ENCODE assay signal across 20 cellular contexts in the genomic region with DNA sequence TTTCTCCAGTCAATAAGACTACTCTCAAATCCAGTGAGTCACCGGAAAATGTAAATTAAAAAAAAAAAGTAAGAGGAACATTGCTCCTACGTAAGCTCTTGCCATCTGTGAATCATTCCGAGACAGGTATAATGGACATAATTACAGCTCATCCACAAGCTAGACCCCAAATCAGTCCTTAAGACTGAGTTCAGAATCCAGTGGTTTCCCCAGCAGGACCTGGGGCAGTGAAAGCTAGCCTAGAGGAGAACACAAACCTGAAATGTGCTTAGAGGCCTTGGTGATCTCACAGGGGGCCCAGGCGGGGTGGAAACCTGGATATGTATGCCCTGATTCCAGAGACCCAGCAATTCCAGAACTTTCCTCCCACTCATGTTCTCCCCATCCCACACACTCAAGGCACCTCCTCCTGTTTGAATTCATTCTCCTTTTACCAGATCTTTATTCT.
DNase-seq lines count a peak whose midpoint lies in the region; ATAC-seq and TF ChIP-seq lines count a peak whose summit lies in the region.
"Had no signal": no experiment of that assay in that cellular context is flagged by ENCODE, and none has a peak within 500 bp of the region (broad histone marks: within the 10 kb centered on the region; RNA-seq: fewer than 3 reads in every experiment).

No MANE protein-coding gene starts in this region.

- H3K4me3 ChIP-seq in fibroblast of mammary gland (ENCODE audit: control insufficient read depth, low read depth, low read length) = no peak overlapping the region
- no peak overlapping the region for H3K4me3 ChIP-seq in tibial artery
- H3K4me3 ChIP-seq: BLaER1, GM23248, MG63, right lobe of liver had no signal

- peaks cover 5% of the 10 kb centered on the region for H3K27me3 Mint-ChIP-seq in activated T-cell treated with anti-CD3 and anti-CD28 coated beads, Interleukin-2, amount 50 U/mL, for 4 hours (ENCODE audit: low read depth)
- H3K27me3 Mint-ChIP-seq: activated B cell treated with CpG ODN at 0.5 μM for 24 hours; activated CD8-positive, alpha-beta memory T cell treated with anti-CD3 and anti-CD28 coated beads, Interleukin-2, amount 10 ng/mL, durations not matched to agents 7 days and 5 days had no signal

- DNase-seq in HPDE6-E6E7 (ENCODE audit: extremely low spot score) = peak; percentile 73
- peak; percentile 70 for DNase-seq in fibroblast of mammary gland (ENCODE audit: low read depth)
- peak; percentile 30 for DNase-seq in superior temporal gyrus (ENCODE audit: extremely low spot score)
- DNase-seq in activated T-cell treated with anti-CD3 and anti-CD28 coated beads, Interleukin-2, amount 50 U/mL, for 4 hours = no peak
- no peak for DNase-seq in tibial artery
- DNase-seq: activated B cell treated with CpG ODN at 0.5 μM for 24 hours; activated CD8-positive, alpha-beta memory T cell treated with anti-CD3 and anti-CD28 coated beads, Interleukin-2, amount 10 ng/mL, durations not matched to agents 7 days and 5 days; DMS153; GM23248; MG63; NCI-H187 treated with DMSO at 0.1 percent for 48 hours; NCI-H526; right lobe of liver; stimulated activated CD4-positive, alpha-beta T cell treated with anti-CD3 and anti-CD28 coated beads, Interleukin-2, amount 100 ng/mL, for 24 hours had no signal

- H3K27ac ChIP-seq in tibial artery = no peak overlapping the region
- H3K27ac ChIP-seq: BLaER1, GM23248, right lobe of liver had no signal

- no peaks in the 10 kb centered on the region for H3K36me3 Mint-ChIP-seq in activated T-cell treated with anti-CD3 and anti-CD28 coated beads, Interleukin-2, amount 50 U/mL, for 4 hours (ENCODE audit: insufficient read depth)
- H3K36me3 Mint-ChIP-seq: activated CD8-positive, alpha-beta memory T cell treated with anti-CD3 and anti-CD28 coated beads, Interleukin-2, amount 10 ng/mL, durations not matched to agents 7 days and 5 days; brain; memory B cell had no signal

- H3K9me3 ChIP-seq in tibial artery = no peaks in the 10 kb centered on the region
- H3K9me3 ChIP-seq: MG63, right lobe of liver had no signal

- intact Hi-C loops in tibial artery (cut with DNase I; ENCODE audit: low total_unique reads) = no loop called here

- no peaks in the 10 kb centered on the region for H3K36me3 ChIP-seq in tibial artery
- H3K36me3 ChIP-seq: BLaER1, MG63, right lobe of liver had no signal

- H3K4me1 Mint-ChIP-seq in activated T-cell treated with anti-CD3 and anti-CD28 coated beads, Interleukin-2, amount 50 U/mL, for 4 hours (ENCODE audit: low read depth) = no peaks in the 10 kb centered on the region
- H3K4me1 Mint-ChIP-seq: activated B cell treated with CpG ODN at 0.5 μM for 24 hours; activated CD8-positive, alpha-beta memory T cell treated with anti-CD3 and anti-CD28 coated beads, Interleukin-2, amount 10 ng/mL, durations not matched to agents 7 days and 5 days; brain had no signal

- no peaks in the 10 kb centered on the region for H3K9me3 Mint-ChIP-seq in activated T-cell treated with anti-CD3 and anti-CD28 coated beads, Interleukin-2, amount 50 U/mL, for 4 hours
- H3K9me3 Mint-ChIP-seq: activated B cell treated with CpG ODN at 0.5 μM for 24 hours had no signal

- TF ChIP-seq CTCF in fibroblast of mammary gland (conservative IDR thresholded peaks at IDR 0.05; ENCODE audit: control insufficient read depth, insufficient read depth, low read depth, low read length) (no peak), tibial artery (IDR thresholded peaks at IDR 0.05) (no peak)

- peaks cover 0 to 53% (median 31%) of the 10 kb centered on the region in 4 donors for H3K4me1 ChIP-seq in tibial artery
- H3K4me1 ChIP-seq: BLaER1, right lobe of liver had no signal

- H3K27me3 ChIP-seq in tibial artery = no peaks in the 10 kb centered on the region
- H3K27me3 ChIP-seq: BLaER1, MG63, right lobe of liver had no signal

- ATAC-seq in SK-N-SH treated with all-trans-retinoic acid at 6 μM for 48 hours (peak; percentile 22; the same call in 2 of the 3 replicates), GM21786 (IDR thresholded peaks at IDR 0.05; ENCODE audit: unreplicated experiment) (no peak)
- no peak for ATAC-seq in activated T-cell treated with anti-CD3 and anti-CD28 coated beads, Interleukin-2, amount 50 U/mL, for 4 hours
- ATAC-seq: activated CD8-positive, alpha-beta memory T cell treated with anti-CD3 and anti-CD28 coated beads, Interleukin-2, amount 10 ng/mL, durations not matched to agents 7 days and 5 days; Panc1; right lobe of liver had no signal

- H3K4me3 Mint-ChIP-seq in activated T-cell treated with anti-CD3 and anti-CD28 coated beads, Interleukin-2, amount 50 U/mL, for 4 hours = no peak overlapping the region
- H3K4me3 Mint-ChIP-seq: activated B cell treated with CpG ODN at 0.5 μM for 24 hours; activated CD8-positive, alpha-beta memory T cell treated with anti-CD3 and anti-CD28 coated beads, Interleukin-2, amount 10 ng/mL, durations not matched to agents 7 days and 5 days; brain; memory B cell had no signal

TF ChIP-seq in SK-N-SH treated with all-trans-retinoic acid at 6 μM for 48 hours, 23 proteins besides CTCF, POLR2A, EP300 and RAD21:
- TF ChIP-seq, protein P1, sequence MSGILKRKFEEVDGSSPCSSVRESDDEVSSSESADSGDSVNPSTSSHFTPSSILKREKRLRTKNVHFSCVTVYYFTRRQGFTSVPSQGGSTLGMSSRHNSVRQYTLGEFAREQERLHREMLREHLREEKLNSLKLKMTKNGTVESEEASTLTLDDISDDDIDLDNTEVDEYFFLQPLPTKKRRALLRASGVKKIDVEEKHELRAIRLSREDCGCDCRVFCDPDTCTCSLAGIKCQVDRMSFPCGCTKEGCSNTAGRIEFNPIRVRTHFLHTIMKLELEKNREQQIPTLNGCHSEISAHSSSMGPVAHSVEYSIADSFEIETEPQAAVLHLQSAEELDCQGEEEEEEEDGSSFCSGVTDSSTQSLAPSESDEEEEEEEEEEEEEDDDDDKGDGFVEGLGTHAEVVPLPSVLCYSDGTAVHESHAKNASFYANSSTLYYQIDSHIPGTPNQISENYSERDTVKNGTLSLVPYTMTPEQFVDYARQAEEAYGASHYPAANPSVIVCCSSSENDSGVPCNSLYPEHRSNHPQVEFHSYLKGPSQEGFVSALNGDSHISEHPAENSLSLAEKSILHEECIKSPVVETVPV (CRISPR knock-in tag; IDR thresholded peaks at IDR 0.05) = no peak
- TF ChIP-seq ZNF8 (CRISPR knock-in tag; IDR thresholded peaks at IDR 0.05) (no peak), CREB5 (CRISPR knock-in tag; IDR thresholded peaks at IDR 0.05; ENCODE audit: low read depth) (no peak), BACH2 (CRISPR knock-in tag; IDR thresholded peaks at IDR 0.05; ENCODE audit: borderline replicate concordance) (no peak), SNAI2 (CRISPR knock-in tag; IDR thresholded peaks at IDR 0.05) (no peak)
- TF ChIP-seq, protein P2, sequence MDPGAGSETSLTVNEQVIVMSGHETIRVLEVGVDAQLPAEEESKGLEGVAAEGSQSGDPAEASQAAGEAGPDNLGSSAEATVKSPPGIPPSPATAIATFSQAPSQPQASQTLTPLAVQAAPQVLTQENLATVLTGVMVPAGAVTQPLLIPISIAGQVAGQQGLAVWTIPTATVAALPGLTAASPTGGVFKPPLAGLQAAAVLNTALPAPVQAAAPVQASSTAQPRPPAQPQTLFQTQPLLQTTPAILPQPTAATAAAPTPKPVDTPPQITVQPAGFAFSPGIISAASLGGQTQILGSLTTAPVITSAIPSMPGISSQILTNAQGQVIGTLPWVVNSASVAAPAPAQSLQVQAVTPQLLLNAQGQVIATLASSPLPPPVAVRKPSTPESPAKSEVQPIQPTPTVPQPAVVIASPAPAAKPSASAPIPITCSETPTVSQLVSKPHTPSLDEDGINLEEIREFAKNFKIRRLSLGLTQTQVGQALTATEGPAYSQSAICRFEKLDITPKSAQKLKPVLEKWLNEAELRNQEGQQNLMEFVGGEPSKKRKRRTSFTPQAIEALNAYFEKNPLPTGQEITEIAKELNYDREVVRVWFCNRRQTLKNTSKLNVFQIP (CRISPR knock-in tag; IDR thresholded peaks at IDR 0.05; ENCODE audit: borderline replicate concordance, low read depth) = no peak
TF ChIP-seq in SK-N-SH treated with all-trans-retinoic acid at 6 μM for 48 hours: peak in this region for 0.

Comparison
In these comparisons a context has a peak if more than half of its experiments do, and no peak if none do; other contexts are left out.
1. DNase-seq: peak in HPDE6-E6E7 (single experiment), fibroblast of mammary gland (single experiment) and superior temporal gyrus (single experiment); none in activated T-cell treated with anti-CD3 and anti-CD28 coated beads, Interleukin-2, amount 50 U/mL, for 4 hours (single experiment) and tibial artery (0 of 2).